In the genomic region with DNA sequence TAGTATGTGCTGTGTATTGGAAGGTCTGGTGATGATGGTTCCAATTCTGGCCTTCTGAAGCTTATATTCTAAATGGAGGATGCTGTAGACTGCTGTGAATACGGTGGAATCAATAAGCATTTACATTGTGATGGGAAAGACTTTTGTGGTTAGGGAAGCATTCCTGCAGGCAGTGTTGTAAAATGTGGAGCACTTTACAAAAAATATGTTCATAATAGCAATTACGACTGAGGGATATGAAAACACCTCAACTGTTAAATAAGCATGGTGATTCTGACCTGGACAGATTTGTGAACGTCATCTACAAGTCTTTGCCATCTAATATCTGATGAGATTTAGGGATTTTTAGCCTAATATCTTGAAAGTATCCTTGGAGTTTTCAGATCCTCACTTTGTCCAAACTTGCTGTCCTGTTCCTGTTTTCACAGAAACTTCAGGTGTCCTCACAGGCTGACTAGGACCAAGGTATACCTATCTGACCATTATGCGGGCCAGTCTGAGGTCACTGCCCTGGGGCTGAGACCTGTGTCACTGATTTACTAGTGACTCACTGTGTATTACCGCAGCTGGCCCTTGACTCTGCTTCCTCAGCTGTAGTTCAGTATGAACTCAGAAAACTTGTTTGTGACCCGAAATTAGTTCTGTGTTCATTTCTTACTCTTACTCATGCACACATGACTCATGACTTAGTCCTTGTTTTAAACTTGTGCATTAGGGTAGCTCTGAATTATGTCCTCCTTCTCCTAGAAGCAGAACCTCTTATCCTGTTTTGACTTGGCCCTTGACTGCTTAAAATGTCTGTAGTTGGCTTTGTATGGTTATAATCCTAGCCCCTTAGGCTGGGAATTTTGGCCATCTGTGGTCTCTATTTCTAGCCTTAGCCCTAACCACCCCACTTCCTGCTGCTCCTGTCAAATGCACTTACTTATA, we compare ENCODE assay signal across 7 cellular contexts.
DNase-seq lines count a peak whose midpoint lies in the region; ATAC-seq, FAIRE-seq and TF ChIP-seq lines count a peak whose summit lies in the region.

No MANE protein-coding gene starts in this region.

- 23% methylated on average over 6 of the region's 6 CpGs for WGBS in HepG2 (ENCODE audit: low lambda C conversion rate)

- in situ Hi-C loops in HepG2 (cut with HindIII; ENCODE audit: extremely low pct_ligation_motif_present, low pct_unique_long_range_greater_than_20kb) = loop anchor here (5.0 to 25.0 kb wide), 3 partner anchors 312 to 1060 kb away; no protein-coding TSS in a partner anchor

- intact Hi-C loops in HepG2 (cut with micrococcal nuclease; ENCODE audit: unreplicated experiment) = loop anchor here (5.0 kb wide), 2 partner anchors 125 to 315 kb away; no protein-coding TSS in a partner anchor

- no peak for TF ChIP-seq RAD21 in HepG2 (CRISPR knock-in tag; IDR thresholded peaks at IDR 0.05)

- CTCF ChIA-PET in HepG2 (lab: Yijun Ruan, JAX; ENCODE audit: low intra/inter-chr PET ratio, low total read pairs) = interaction anchor here (0.9 kb wide), 1 partner anchor 127 kb away, joined by 3 read pairs; no protein-coding TSS in a partner anchor

- H3K9me3 ChIP-seq in adipocyte (ENCODE audit: control insufficient read depth, low read length) (no peaks in the 10 kb centered on the region), HepG2 (ENCODE audit: low read length) (no peaks in the 10 kb centered on the region)

- H3K4me1 ChIP-seq in adipocyte (ENCODE audit: control insufficient read depth, insufficient read depth, low read length) (peaks cover 29% of the 10 kb centered on the region), HepG2 (ENCODE audit: insufficient read depth, low read length) (peaks cover 62% of the 10 kb centered on the region)

- no peaks in the 10 kb centered on the region for H4K20me1 ChIP-seq in HepG2 (ENCODE audit: insufficient read depth, low read length)

- peak; percentile 92 for FAIRE-seq in HepG2 (lab: Jason Lieb, UNC)

- TF ChIP-seq EP300 in HepG2 (IDR thresholded peaks at IDR 0.05; ENCODE audit: low read depth in 2 of 2, low read length in 2 of 2) (peak; percentile 45 to 88; a peak in 3 of 4 replicates), HepG2 (CRISPR knock-in tag; IDR thresholded peaks at IDR 0.05; ENCODE audit: borderline replicate concordance) (peak; percentile 71; the same call in 1 of the 2 replicates)

- POLR2A ChIA-PET in HepG2 (lab: Yijun Ruan, JAX) = interaction anchor here (0.9 to 2.0 kb wide), 6 partner anchors 9 to 716 kb away, joined by 3 to 14 read pairs (median 4); partner anchors contain the start of gene SOX4

- peak; percentile 77 for DNase-seq in HS-27A (ENCODE audit: low read depth)
- peak; percentile 86 for DNase-seq in adipocyte (ENCODE audit: low read depth)
- DNase-seq in HepG2 (ENCODE audit: low spot score) = peak; percentile 93
- DNase-seq in iPS-NIHi11 (ENCODE audit: low spot score) = no peak
- no peak for DNase-seq in anterior cingulate cortex (lab: John Stamatoyannopoulos, UW)

- 0 out of 2 replicates have a peak, but pooled peaks have one; percentile 9 for TF ChIP-seq CTCF in HepG2 (CRISPR knock-in tag; IDR thresholded peaks at IDR 0.05)

- H3K9ac ChIP-seq in adipocyte (ENCODE audit: low read length) (peak overlapping the region; percentile 21), HepG2 (ENCODE audit: insufficient read depth, low read depth, low read length) (peak overlapping the region; percentile 54)

- peak; percentile 98 for ATAC-seq in GM18498 (IDR thresholded peaks at IDR 0.05; ENCODE audit: unreplicated experiment)
- ATAC-seq in GM21528 (IDR thresholded peaks at IDR 0.05; ENCODE audit: low FRiP score, unreplicated experiment) = peak; percentile 98
- peak; percentile 100 for ATAC-seq in HepG2

- TF ChIP-seq POLR2A in HepG2 (IDR thresholded peaks at IDR 0.05; ENCODE audit: insufficient read depth in 1 of 2, low read depth in 2 of 2, low read length in 2 of 2) = 0 out of 4 replicates have a peak, but pooled peaks of 1 of the 2 experiments have one; percentile 21

- BruUV-seq in HepG2 (replicated peaks; lab: Mats Ljungman, UMichigan) = TSS peak; percentile 84

- H3K4me2 ChIP-seq in HepG2 (ENCODE audit: low read depth, low read length) = peak overlapping the region; percentile 65

- peak overlapping the region; percentile 70 for H3K27ac ChIP-seq in HepG2 (ENCODE audit: extremely low read length, insufficient read depth, low read length)

- H3K4me3 ChIP-seq in adipocyte (ENCODE audit: low read length) = peak overlapping the region; percentile 3
- peak overlapping the region in 1 of 3 experiments; percentile 8; a peak in 1 of 6 replicates for H3K4me3 ChIP-seq in HepG2 (replicated peaks in 1 of 3; ENCODE audit: insufficient read depth in 1 of 3, low read depth in 2 of 3, low read length in 3 of 3)

- H2AFZ ChIP-seq in HepG2 (ENCODE audit: low read length) = no peak overlapping the region

- H3K27me3 ChIP-seq in adipocyte (replicated peaks; ENCODE audit: control insufficient read depth, insufficient read depth, low read length) (no peaks in the 10 kb centered on the region), HepG2 (ENCODE audit: control insufficient read depth in 1 of 2, insufficient read depth in 2 of 2, low read length in 2 of 2) (no peaks in the 10 kb centered on the region)

- H3K36me3 ChIP-seq in adipocyte (ENCODE audit: control insufficient read depth, insufficient read depth, low read length, severe bottlenecking) = no peaks in the 10 kb centered on the region
- no peaks in the 10 kb centered on the region for H3K36me3 ChIP-seq in HepG2 (replicated peaks in 1 of 2; ENCODE audit: control insufficient read depth in 1 of 2, insufficient read depth in 2 of 2, low read length in 2 of 2)

- H3K79me2 ChIP-seq in HepG2 (ENCODE audit: insufficient read depth, low read length) = no peaks in the 10 kb centered on the region

TF ChIP-seq in HepG2, 621 proteins besides CTCF, POLR2A, EP300 and RAD21 (continues in another document):
- TF ChIP-seq ZNF552 (CRISPR knock-in tag; IDR thresholded peaks at IDR 0.05; ENCODE audit: borderline replicate concordance) = no peak
- TF ChIP-seq ZFY (CRISPR knock-in tag; IDR thresholded peaks at IDR 0.05) = 0 out of 2 replicates have a peak, but pooled peaks have one; percentile 21
- TF ChIP-seq, protein P1, sequence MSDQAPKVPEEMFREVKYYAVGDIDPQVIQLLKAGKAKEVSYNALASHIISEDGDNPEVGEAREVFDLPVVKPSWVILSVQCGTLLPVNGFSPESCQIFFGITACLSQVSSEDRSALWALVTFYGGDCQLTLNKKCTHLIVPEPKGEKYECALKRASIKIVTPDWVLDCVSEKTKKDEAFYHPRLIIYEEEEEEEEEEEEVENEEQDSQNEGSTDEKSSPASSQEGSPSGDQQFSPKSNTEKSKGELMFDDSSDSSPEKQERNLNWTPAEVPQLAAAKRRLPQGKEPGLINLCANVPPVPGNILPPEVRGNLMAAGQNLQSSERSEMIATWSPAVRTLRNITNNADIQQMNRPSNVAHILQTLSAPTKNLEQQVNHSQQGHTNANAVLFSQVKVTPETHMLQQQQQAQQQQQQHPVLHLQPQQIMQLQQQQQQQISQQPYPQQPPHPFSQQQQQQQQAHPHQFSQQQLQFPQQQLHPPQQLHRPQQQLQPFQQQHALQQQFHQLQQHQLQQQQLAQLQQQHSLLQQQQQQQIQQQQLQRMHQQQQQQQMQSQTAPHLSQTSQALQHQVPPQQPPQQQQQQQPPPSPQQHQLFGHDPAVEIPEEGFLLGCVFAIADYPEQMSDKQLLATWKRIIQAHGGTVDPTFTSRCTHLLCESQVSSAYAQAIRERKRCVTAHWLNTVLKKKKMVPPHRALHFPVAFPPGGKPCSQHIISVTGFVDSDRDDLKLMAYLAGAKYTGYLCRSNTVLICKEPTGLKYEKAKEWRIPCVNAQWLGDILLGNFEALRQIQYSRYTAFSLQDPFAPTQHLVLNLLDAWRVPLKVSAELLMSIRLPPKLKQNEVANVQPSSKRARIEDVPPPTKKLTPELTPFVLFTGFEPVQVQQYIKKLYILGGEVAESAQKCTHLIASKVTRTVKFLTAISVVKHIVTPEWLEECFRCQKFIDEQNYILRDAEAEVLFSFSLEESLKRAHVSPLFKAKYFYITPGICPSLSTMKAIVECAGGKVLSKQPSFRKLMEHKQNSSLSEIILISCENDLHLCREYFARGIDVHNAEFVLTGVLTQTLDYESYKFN (CRISPR knock-in tag; conservative IDR thresholded peaks at IDR 0.05) = peak; percentile 89
- TF ChIP-seq ZNF609 (CRISPR knock-in tag; IDR thresholded peaks at IDR 0.05; ENCODE audit: borderline replicate concordance) = peak; percentile 80; the same call in 1 of the 2 replicates
- peak; percentile 32; the same call in 1 of the 2 replicates for TF ChIP-seq FOXK1 (CRISPR knock-in tag; IDR thresholded peaks at IDR 0.05; ENCODE audit: borderline replicate concordance, low read depth)

Comparison
In these comparisons a context has a peak if more than half of its experiments do, and no peak if none do; other contexts are left out.
1. DNase-seq: peak in HS-27A (single experiment), adipocyte (single experiment) and HepG2 (single experiment); none in iPS-NIHi11 (single experiment) and anterior cingulate cortex (0 of 58).
2. Peak in every context shown above with its lines, with median percentiles within 50 percentile points of each other: ATAC-seq.